Comparison of ENCODE assay signal across 8 cellular contexts in genomic region chr20:3470627-3471396, GRCh38. TPM values are rescaled to one million over a fixed set of nuclear protein-coding genes. Genes with fewer than 3 reads are reported as not detected.
DNase-seq lines count a peak whose midpoint lies in the region; ATAC-seq and TF ChIP-seq lines count a peak whose summit lies in the region.

ATRN (plus strand) TSS chr20:3471018; CDS start chr20:3471108, 90 bp downstream.

- peak within 1 kb of the TSS; percentile 84 for H3K4me3 Mint-ChIP-seq in activated CD4-positive, alpha-beta T cell treated with anti-CD3 and anti-CD28 coated beads for 36 hours
- H3K4me3 Mint-ChIP-seq in chondrocyte (ENCODE audit: unreplicated experiment), result peak within 1 kb of the TSS; percentile 92

- intact Hi-C loops in activated CD4-positive, alpha-beta T cell treated with anti-CD3 and anti-CD28 coated beads for 36 hours (cut with DNase I, micrococcal nuclease), result loop anchor here (1.0 to 10.0 kb wide), 8 partner anchors 62 to 1074 kb away; partner anchors contain the start of genes MRPS26 (in 1 of the 2), NOP56 (in 1 of the 2) and SLC4A11 (in 1 of the 2)

- CTCF ChIA-PET in activated CD4-positive, alpha-beta T cell treated with anti-CD3 and anti-CD28 coated beads for 36 hours (lab: Charles Lee), result interaction anchor here (0.6 kb wide), 1 partner anchor 327 kb away, joined by 3 read pairs; no protein-coding TSS in a partner anchor

- no peaks in the 10 kb centered on the region for H3K9me3 Mint-ChIP-seq in activated CD4-positive, alpha-beta T cell treated with anti-CD3 and anti-CD28 coated beads for 36 hours (ENCODE audit: low read depth)
- no peaks in the 10 kb centered on the region for H3K9me3 Mint-ChIP-seq in chondrocyte (ENCODE audit: low read depth)

- peak within 1 kb of the TSS; percentile 66 for H3K27ac Mint-ChIP-seq in activated CD4-positive, alpha-beta T cell treated with anti-CD3 and anti-CD28 coated beads for 36 hours
- peak within 1 kb of the TSS; percentile 81 for H3K27ac Mint-ChIP-seq in chondrocyte (ENCODE audit: unreplicated experiment)

- peaks cover 26% of the 10 kb centered on the region for H3K4me1 Mint-ChIP-seq in activated CD4-positive, alpha-beta T cell treated with anti-CD3 and anti-CD28 coated beads for 36 hours
- H3K4me1 Mint-ChIP-seq in chondrocyte (ENCODE audit: low read depth), result peaks cover 29% of the 10 kb centered on the region

- H3K27me3 Mint-ChIP-seq in activated CD4-positive, alpha-beta T cell treated with anti-CD3 and anti-CD28 coated beads for 36 hours, result no peaks in the 10 kb centered on the region
- peaks cover 11% of the 10 kb centered on the region for H3K27me3 Mint-ChIP-seq in chondrocyte (ENCODE audit: low read depth)

- peak; percentile 83 for ATAC-seq in GM18909 (IDR thresholded peaks at IDR 0.05; ENCODE audit: poor library complexity, unreplicated experiment)
- ATAC-seq in HG03159 (IDR thresholded peaks at IDR 0.05; ENCODE audit: unreplicated experiment), result peak; percentile 76
- ATAC-seq in activated CD4-positive, alpha-beta T cell treated with anti-CD3 and anti-CD28 coated beads for 36 hours, result peak; percentile 88

- TF ChIP-seq CTCF in AG09319 (IDR thresholded peaks at IDR 0.05; ENCODE audit: low read depth, low read length) (no peak), chondrocyte (IDR thresholded peaks at IDR 0.05) (peak; percentile 12)

- no peaks in the 10 kb centered on the region for H3K36me3 Mint-ChIP-seq in activated CD4-positive, alpha-beta T cell treated with anti-CD3 and anti-CD28 coated beads for 36 hours (ENCODE audit: low read depth)
- H3K36me3 Mint-ChIP-seq in chondrocyte (ENCODE audit: low read depth), result no peaks in the 10 kb centered on the region

- DNase-seq in AG09319 (ENCODE audit: extremely low read depth, low read depth), result peak; percentile 77
- DNase-seq in NCI-H446 (lab: John Stamatoyannopoulos, UW), result peak; percentile 55 to 90
- peak; percentile 94 for DNase-seq in activated CD4-positive, alpha-beta T cell treated with anti-CD3 and anti-CD28 coated beads for 36 hours
- DNase-seq in chondrocyte (ENCODE audit: low spot score), result peak; percentile 97
- peak; percentile 74 for DNase-seq in kidney glomerular epithelial cell (lab: John Stamatoyannopoulos, UW)
- DNase-seq in stimulated activated CD4-positive, alpha-beta T cell treated with anti-CD3 and anti-CD28 coated beads, Interleukin-15, amount 100 ng/mL, for 24 hours, result peak; percentile 96

- POLR2A ChIA-PET in activated CD4-positive, alpha-beta T cell treated with anti-CD3 and anti-CD28 coated beads for 36 hours (lab: Charles Lee), result no interaction called here

RNA-seq across cellular contexts. Expression of gene ATRN, which starts in this region (rescaled TPM):
- total RNA-seq in activated CD4-positive, alpha-beta T cell treated with anti-CD3 and anti-CD28 coated beads for 36 hours, result 1 to 10 TPM; 6.8 to 7.6 TPM
- total RNA-seq in chondrocyte, result 52.0 to 55.1 TPM (median 52.8 TPM) in 3 replicates

Comparison
In these comparisons a context has a peak if more than half of its experiments do, and no peak if none do; other contexts are left out.
1. Peak in every context shown above with its lines: DNase-seq and ATAC-seq.